In genomic region chr17:79114455-79115301, GRCh38 we compare ENCODE assay signal across 9 cellular contexts. TPM values are rescaled to one million over a fixed set of nuclear protein-coding genes. Genes with fewer than 3 reads are reported as not detected.
DNase-seq lines count a peak whose midpoint lies in the region; ATAC-seq and TF ChIP-seq lines count a peak whose summit lies in the region.
"Had no signal": no experiment of that assay in that cellular context is flagged by ENCODE, and none has a peak within 500 bp of the region (broad histone marks: within the 10 kb centered on the region; RNA-seq: fewer than 3 reads in every experiment).

No MANE protein-coding gene starts in this region.

- H3K27me3 ChIP-seq in right cardiac atrium (ENCODE audit: control insufficient read depth, insufficient read depth) (no peaks in the 10 kb centered on the region), upper lobe of left lung (no peaks in the 10 kb centered on the region)

- H3K27ac ChIP-seq in right cardiac atrium (ENCODE audit: low read length) (no peak overlapping the region), upper lobe of left lung (peak overlapping the region in 2 of 4 donors; percentile 49 to 70)

- no peak for TF ChIP-seq EP300 in upper lobe of left lung (IDR thresholded peaks at IDR 0.05)

- TF ChIP-seq CTCF in upper lobe of left lung (IDR thresholded peaks at IDR 0.05), result no peak

- WGBS in right cardiac atrium, result 34% methylated on average over 30 of the region's 30 CpGs
- WGBS in upper lobe of left lung, 2 donors, result 32 to 50% methylated on average over 14 to 28 of the region's 30 CpGs

- no peaks in the 10 kb centered on the region for H3K36me3 ChIP-seq in upper lobe of left lung

- H3K9me3 ChIP-seq in right cardiac atrium (ENCODE audit: control insufficient read depth, low read length) (no peaks in the 10 kb centered on the region), upper lobe of left lung (no peaks in the 10 kb centered on the region)

- ATAC-seq in right cardiac atrium (peak; percentile 72 to 76), upper lobe of left lung (ENCODE audit: low FRiP score in 2 of 2) (peak; percentile 44 to 52)
- ATAC-seq: GM12878 had no signal

- H3K4me3 ChIP-seq in right cardiac atrium (ENCODE audit: low read length), result no peak overlapping the region
- peak overlapping the region in 1 of 4 donors; percentile 6 for H3K4me3 ChIP-seq in upper lobe of left lung
- H3K4me3 ChIP-seq: GM12878 had no signal

- H3K4me1 ChIP-seq in right cardiac atrium (ENCODE audit: control insufficient read depth, insufficient read depth, low read length) (no peaks in the 10 kb centered on the region), upper lobe of left lung (peaks cover 7 to 20% (median 15%) of the 10 kb centered on the region in 4 donors)

- TF ChIP-seq POLR2A in upper lobe of left lung (IDR thresholded peaks at IDR 0.05), result no peak

- intact Hi-C loops in right cardiac atrium (cut with DNase I), result no loop called here

- DNase-seq in NCI-H1092 (lab: John Stamatoyannopoulos, UW) (peak; percentile 94), NCI-H748 treated with DMSO at 0.1 percent for 48 hours (lab: John Stamatoyannopoulos, UW) (peak; percentile 75), right cardiac atrium (peak; percentile 72 to 89 (median 84)), upper lobe of left lung (peak; percentile 81 to 83), 8988T (no peak), NK-92 (lab: John Stamatoyannopoulos, UW; ENCODE audit: unreplicated experiment) (no peak), NOMO-1 (lab: John Stamatoyannopoulos, UW; ENCODE audit: unreplicated experiment in 2 of 2) (no peak)
- DNase-seq: activated T-cell treated with anti-CD3 and anti-CD28 coated beads, Interleukin-2, amount 50 U/mL, for 48 hours had no signal

RNA-seq across cellular contexts. Expression of gene ENGASE, which starts 40.1 kb away (rescaled TPM):
- total RNA-seq in right cardiac atrium (10 to 100 TPM; 35.6 to 48.0 (median 42.3) TPM), upper lobe of left lung (100 to 1,000 TPM in 2 of 6 donors, 10 to 100 TPM in 4; 17.2 to 320 (median 55.9) TPM)
- 25.4 TPM for polyA plus RNA-seq in right cardiac atrium

Comparison
In these comparisons a context has a peak if more than half of its experiments do, and no peak if none do; other contexts are left out.
1. DNase-seq: peak in NCI-H1092 (single experiment), NCI-H748 treated with DMSO at 0.1 percent for 48 hours (single experiment), right cardiac atrium (3 of 3) and upper lobe of left lung (2 of 2); none in 8988T (single experiment), NK-92 (single experiment) and NOMO-1 (0 of 2).